ENCODE assay signal across 16 cellular contexts in genomic region chr4:119643306-119644042, GRCh38.
"Had no signal": no experiment of that assay in that cellular context is flagged by ENCODE, and none has a peak within 500 bp of the region (broad histone marks: within the 10 kb centered on the region; RNA-seq: fewer than 3 reads in every experiment).

No MANE protein-coding gene starts in this region.

- H3K4me1 Mint-ChIP-seq: activated CD8-positive, alpha-beta memory T cell treated with anti-CD3 and anti-CD28 coated beads, Interleukin-2, amount 10 ng/mL, durations not matched to agents 7 days and 5 days; neural progenitor cell had no signal

- DNase-seq: activated CD4-positive, alpha-beta T cell treated with anti-CD3 and anti-CD28 coated beads, Interleukin-2, amount 50 U/mL, for 4 hours; activated CD8-positive, alpha-beta memory T cell treated with anti-CD3 and anti-CD28 coated beads, Interleukin-2, amount 10 ng/mL, durations not matched to agents 7 days and 5 days; activated effector memory CD4-positive, alpha-beta T cell treated with Interleukin-2 at 50 U/mL for 16 hours; activated T-cell treated with anti-CD3 and anti-CD28 coated beads, Interleukin-2, amount 50 U/mL, for 1 hour; dermis blood vessel endothelial cell; effector memory CD8-positive, alpha-beta T cell; gastrocnemius medialis; heart left ventricle; lower lobe of right lung; ovary; right lobe of liver; T-cell; T-helper 9 cell had no signal

- H3K36me3 ChIP-seq: gastrocnemius medialis, heart left ventricle, lower lobe of right lung, neural progenitor cell, ovary, right lobe of liver, thoracic aorta had no signal

- H3K27ac ChIP-seq: gastrocnemius medialis, heart left ventricle, lower lobe of right lung, neural progenitor cell, ovary, right lobe of liver, thoracic aorta had no signal

- H3K4me2 ChIP-seq: neural progenitor cell had no signal

- H3K4me3 ChIP-seq: gastrocnemius medialis, heart left ventricle, lower lobe of right lung, neural progenitor cell, ovary, right lobe of liver, thoracic aorta had no signal

- H3K4me3 Mint-ChIP-seq: activated CD8-positive, alpha-beta memory T cell treated with anti-CD3 and anti-CD28 coated beads, Interleukin-2, amount 10 ng/mL, durations not matched to agents 7 days and 5 days; effector memory CD8-positive, alpha-beta T cell; neural progenitor cell; T-cell had no signal

- H3K36me3 Mint-ChIP-seq: activated CD8-positive, alpha-beta memory T cell treated with anti-CD3 and anti-CD28 coated beads, Interleukin-2, amount 10 ng/mL, durations not matched to agents 7 days and 5 days; activated naive CD4-positive, alpha-beta T cell treated with anti-CD3 and anti-CD28 coated beads, Interleukin-2, amount 50 U/mL, for 72 hours; neural progenitor cell; T-cell had no signal

- H3K27me3 ChIP-seq: gastrocnemius medialis, heart left ventricle, neural progenitor cell, ovary, right lobe of liver had no signal

- H3K9me3 Mint-ChIP-seq: activated naive CD4-positive, alpha-beta T cell treated with anti-CD3 and anti-CD28 coated beads, Interleukin-2, amount 50 U/mL, for 72 hours; effector memory CD8-positive, alpha-beta T cell; neural progenitor cell; T-cell had no signal

- H2AFZ ChIP-seq: neural progenitor cell had no signal

- H3K4me1 ChIP-seq: lower lobe of right lung, neural progenitor cell had no signal

- H3K27ac Mint-ChIP-seq: activated CD8-positive, alpha-beta memory T cell treated with anti-CD3 and anti-CD28 coated beads, Interleukin-2, amount 10 ng/mL, durations not matched to agents 7 days and 5 days; activated naive CD4-positive, alpha-beta T cell treated with anti-CD3 and anti-CD28 coated beads, Interleukin-2, amount 50 U/mL, for 72 hours; effector memory CD8-positive, alpha-beta T cell; neural progenitor cell; T-cell had no signal

- H3K9me3 ChIP-seq: gastrocnemius medialis, heart left ventricle, lower lobe of right lung, ovary, right lobe of liver, thoracic aorta had no signal

- ATAC-seq: activated CD8-positive, alpha-beta memory T cell treated with anti-CD3 and anti-CD28 coated beads, Interleukin-2, amount 10 ng/mL, durations not matched to agents 7 days and 5 days; effector memory CD8-positive, alpha-beta T cell; gastrocnemius medialis; heart left ventricle; lower lobe of right lung; right lobe of liver; T-cell had no signal
